ENCODE assay signal across 25 cellular contexts in genomic region chr13:24130134-24130792, GRCh38. TPM values are rescaled to one million over a fixed set of nuclear protein-coding genes. Genes with fewer than 3 reads are reported as not detected.
DNase-seq lines count a peak whose midpoint lies in the region; ATAC-seq and TF ChIP-seq lines count a peak whose summit lies in the region.
"Had no signal": no experiment of that assay in that cellular context is flagged by ENCODE, and none has a peak within 500 bp of the region (broad histone marks: within the 10 kb centered on the region; RNA-seq: fewer than 3 reads in every experiment).

No MANE protein-coding gene starts in this region.

- H3K27me3 Mint-ChIP-seq in activated CD8-positive, alpha-beta T cell treated with anti-CD3 and anti-CD28 coated beads, Interleukin-2, amount 10 ng/mL, durations not matched to agents 7 days and 5 days (ENCODE audit: low read depth), result peaks cover 2% of the 10 kb centered on the region
- H3K27me3 Mint-ChIP-seq: activated naive CD4-positive, alpha-beta T cell treated with anti-CD3 and anti-CD28 coated beads, Interleukin-2, amount 50 U/mL, for 24 hours had no signal

- DNase-seq in cardiac muscle cell (ENCODE audit: low read depth in 1 of 2, low spot score in 1 of 2) (peak in 1 of 2 donors; percentile 23), right cardiac atrium (no peak), amniotic epithelial cell (ENCODE audit: low read depth) (peak; percentile 80), left kidney (ENCODE audit: low read depth, low spot score) (peak; percentile 71)
- DNase-seq in stimulated activated effector memory CD8-positive, alpha-beta T cell treated with anti-CD3 and anti-CD28 coated beads, Interleukin-12 subunit alpha, Interleukin-12 subunit beta, amount 100 ng/mL, for 72 hours (ENCODE audit: low spot score in 2 of 2), result no peak
- DNase-seq in activated effector memory CD4-positive, alpha-beta T cell treated with anti-CD3 and anti-CD28 coated beads, Interleukin-2, amount 50 U/mL, for 16 hours, result no peak
- DNase-seq in activated CD8-positive, alpha-beta T cell treated with anti-CD3 and anti-CD28 coated beads, Interleukin-2, amount 10 ng/mL, durations not matched to agents 7 days and 5 days, result no peak
- DNase-seq: activated CD4-positive, alpha-beta memory T cell treated with anti-CD3 and anti-CD28 coated beads for 36 hours; activated T-cell treated with anti-CD3 and anti-CD28 coated beads, Interleukin-2, amount 50 U/mL, for 1 hour; Calu3; cerebellar nuclear complex; gastrocnemius medialis; HFFc6; kidney; mammary epithelial cell; NCI-H1105 treated with DMSO at 0.1 percent for 48 hours; NCI-H2107; NCI-H510A treated with DMSO at 0.1 percent for 48 hours; stimulated activated CD4-positive, alpha-beta T cell treated with anti-CD3 and anti-CD28 coated beads, Interleukin-15, amount 100 ng/mL, for 24 hours; stimulated activated CD8-positive, alpha-beta memory T cell treated with anti-CD3 and anti-CD28 coated beads, Interleukin-4, amount 100 ng/mL, for 48 hours had no signal

- no peak overlapping the region for H3K27ac Mint-ChIP-seq in stimulated activated effector memory CD8-positive, alpha-beta T cell treated with anti-CD3 and anti-CD28 coated beads, Interleukin-12 subunit alpha, Interleukin-12 subunit beta, amount 100 ng/mL, for 72 hours
- no peak overlapping the region for H3K27ac Mint-ChIP-seq in activated CD8-positive, alpha-beta T cell treated with anti-CD3 and anti-CD28 coated beads, Interleukin-2, amount 10 ng/mL, durations not matched to agents 7 days and 5 days
- H3K27ac Mint-ChIP-seq: activated CD4-positive, alpha-beta memory T cell treated with anti-CD3 and anti-CD28 coated beads for 36 hours; activated naive CD4-positive, alpha-beta T cell treated with anti-CD3 and anti-CD28 coated beads, Interleukin-2, amount 50 U/mL, for 24 hours; HFFc6 had no signal

- ATAC-seq in right cardiac atrium (no peak), HG03432 (IDR thresholded peaks at IDR 0.05; ENCODE audit: unreplicated experiment) (no peak)
- ATAC-seq in stimulated activated effector memory CD8-positive, alpha-beta T cell treated with anti-CD3 and anti-CD28 coated beads, Interleukin-12 subunit alpha, Interleukin-12 subunit beta, amount 100 ng/mL, for 72 hours, result peak; percentile 71
- no peak for ATAC-seq in activated CD8-positive, alpha-beta T cell treated with anti-CD3 and anti-CD28 coated beads, Interleukin-2, amount 10 ng/mL, durations not matched to agents 7 days and 5 days
- ATAC-seq: gastrocnemius medialis had no signal

- H3K9me3 ChIP-seq in cardiac muscle cell (ENCODE audit: low read depth), result no peaks in the 10 kb centered on the region
- H3K9me3 ChIP-seq in right cardiac atrium (ENCODE audit: control insufficient read depth, low read length), result no peaks in the 10 kb centered on the region
- H3K9me3 ChIP-seq: ascending aorta had no signal

- H3K4me3 ChIP-seq in cardiac muscle cell (no peak overlapping the region), right cardiac atrium (ENCODE audit: low read length) (no peak overlapping the region)
- H3K4me3 ChIP-seq: ascending aorta, BLaER1, gastrocnemius medialis, right atrium auricular region had no signal

- no peaks in the 10 kb centered on the region for H3K36me3 Mint-ChIP-seq in stimulated activated effector memory CD8-positive, alpha-beta T cell treated with anti-CD3 and anti-CD28 coated beads, Interleukin-12 subunit alpha, Interleukin-12 subunit beta, amount 100 ng/mL, for 72 hours
- H3K36me3 Mint-ChIP-seq in activated CD8-positive, alpha-beta T cell treated with anti-CD3 and anti-CD28 coated beads, Interleukin-2, amount 10 ng/mL, durations not matched to agents 7 days and 5 days (ENCODE audit: low read depth), result peaks cover 3% of the 10 kb centered on the region

- H3K27me3 ChIP-seq in cardiac muscle cell (no peaks in the 10 kb centered on the region), right cardiac atrium (ENCODE audit: control insufficient read depth, insufficient read depth) (no peaks in the 10 kb centered on the region)
- H3K27me3 ChIP-seq: ascending aorta, BLaER1, gastrocnemius medialis, right atrium auricular region had no signal

- H3K4me3 Mint-ChIP-seq in stimulated activated effector memory CD8-positive, alpha-beta T cell treated with anti-CD3 and anti-CD28 coated beads, Interleukin-12 subunit alpha, Interleukin-12 subunit beta, amount 100 ng/mL, for 72 hours, result no peak overlapping the region
- H3K4me3 Mint-ChIP-seq in activated CD8-positive, alpha-beta T cell treated with anti-CD3 and anti-CD28 coated beads, Interleukin-2, amount 10 ng/mL, durations not matched to agents 7 days and 5 days, result no peak overlapping the region
- H3K4me3 Mint-ChIP-seq: activated CD4-positive, alpha-beta memory T cell treated with anti-CD3 and anti-CD28 coated beads for 36 hours; activated naive CD4-positive, alpha-beta T cell treated with anti-CD3 and anti-CD28 coated beads, Interleukin-2, amount 50 U/mL, for 24 hours; HFFc6 had no signal

- H3K9me3 Mint-ChIP-seq in stimulated activated effector memory CD8-positive, alpha-beta T cell treated with anti-CD3 and anti-CD28 coated beads, Interleukin-12 subunit alpha, Interleukin-12 subunit beta, amount 100 ng/mL, for 72 hours, result peaks cover 3% of the 10 kb centered on the region
- H3K9me3 Mint-ChIP-seq in activated CD8-positive, alpha-beta T cell treated with anti-CD3 and anti-CD28 coated beads, Interleukin-2, amount 10 ng/mL, durations not matched to agents 7 days and 5 days (ENCODE audit: insufficient read depth), result peaks cover 8% of the 10 kb centered on the region

- H3K27ac ChIP-seq in cardiac muscle cell, result peak overlapping the region; percentile 0
- no peak overlapping the region for H3K27ac ChIP-seq in right cardiac atrium (ENCODE audit: low read length)
- H3K27ac ChIP-seq: ascending aorta, BLaER1, gastrocnemius medialis, right atrium auricular region had no signal

- H3K4me1 ChIP-seq in cardiac muscle cell (ENCODE audit: low read depth) (peaks cover 10% of the 10 kb centered on the region), right cardiac atrium (ENCODE audit: control insufficient read depth, insufficient read depth, low read length) (no peaks in the 10 kb centered on the region)
- H3K4me1 ChIP-seq: ascending aorta, gastrocnemius medialis, right atrium auricular region had no signal

- CTCF ChIA-PET in activated CD8-positive, alpha-beta T cell treated with anti-CD3 and anti-CD28 coated beads, Interleukin-2, amount 10 ng/mL, durations not matched to agents 7 days and 5 days (lab: Charles Lee), result interaction anchor here (1.2 to 1.8 kb wide), 2 partner anchors 31 to 99 kb away, joined by 5 read pairs; no protein-coding TSS in a partner anchor

- no peaks in the 10 kb centered on the region for H3K36me3 ChIP-seq in cardiac muscle cell
- H3K36me3 ChIP-seq: ascending aorta, BLaER1, gastrocnemius medialis, right atrium auricular region had no signal

- 49% methylated on average over 12 of the region's 12 CpGs for WGBS in right cardiac atrium

- intact Hi-C loops in right cardiac atrium (cut with DNase I), result no loop called here

- peaks cover 23% of the 10 kb centered on the region for H3K4me1 Mint-ChIP-seq in stimulated activated effector memory CD8-positive, alpha-beta T cell treated with anti-CD3 and anti-CD28 coated beads, Interleukin-12 subunit alpha, Interleukin-12 subunit beta, amount 100 ng/mL, for 72 hours
- peaks cover 33% of the 10 kb centered on the region for H3K4me1 Mint-ChIP-seq in activated CD8-positive, alpha-beta T cell treated with anti-CD3 and anti-CD28 coated beads, Interleukin-2, amount 10 ng/mL, durations not matched to agents 7 days and 5 days (ENCODE audit: low read depth)
- H3K4me1 Mint-ChIP-seq: activated naive CD4-positive, alpha-beta T cell treated with anti-CD3 and anti-CD28 coated beads, Interleukin-2, amount 50 U/mL, for 24 hours had no signal

- POLR2A ChIA-PET in activated CD8-positive, alpha-beta T cell treated with anti-CD3 and anti-CD28 coated beads, Interleukin-2, amount 10 ng/mL, durations not matched to agents 7 days and 5 days (lab: Charles Lee), result interaction anchor here (1.8 kb wide), 1 partner anchor 9 kb away, joined by 6 read pairs; no protein-coding TSS in a partner anchor

- no peak for TF ChIP-seq CTCF in cardiac muscle cell (IDR thresholded peaks at IDR 0.05; ENCODE audit: low read depth, low read length)

RNA-seq across cellular contexts. Expression of gene SPATA13, which starts 30.3 kb away (rescaled TPM):
- total RNA-seq in cardiac muscle cell (13.0 and 23.3 TPM in 2 replicates), right cardiac atrium (10 to 100 TPM in 2 of 4 donors, 1 to 10 TPM in 2; 8.8 to 10.6 (median 9.6) TPM)
- polyA plus RNA-seq in cardiac muscle cell (3.9 and 5.3 TPM in 2 replicates), right cardiac atrium (8.7 TPM)
- 10 to 100 TPM; 57.4 to 63.2 TPM for total RNA-seq in activated CD8-positive, alpha-beta T cell treated with anti-CD3 and anti-CD28 coated beads, Interleukin-2, amount 10 ng/mL, durations not matched to agents 7 days and 5 days

Comparison
In these comparisons a context has a peak if more than half of its experiments do, and no peak if none do; other contexts are left out.
1. DNase-seq: peak in amniotic epithelial cell (single experiment) and left kidney (single experiment); none in right cardiac atrium (0 of 3), stimulated activated effector memory CD8-positive, alpha-beta T cell treated with anti-CD3 and anti-CD28 coated beads, Interleukin-12 subunit alpha, Interleukin-12 subunit beta, amount 100 ng/mL, for 72 hours (0 of 2), activated effector memory CD4-positive, alpha-beta T cell treated with anti-CD3 and anti-CD28 coated beads, Interleukin-2, amount 50 U/mL, for 16 hours (single experiment) and activated CD8-positive, alpha-beta T cell treated with anti-CD3 and anti-CD28 coated beads, Interleukin-2, amount 10 ng/mL, durations not matched to agents 7 days and 5 days (single experiment).